Comparison of ENCODE assay signal across 14 cellular contexts in genomic region chr7:120867932-120868331, GRCh38. TPM values are rescaled to one million over a fixed set of nuclear protein-coding genes. Genes with fewer than 3 reads are reported as not detected.
A peak's percentile ranks its signal among the peaks of the same experiment; 100 is the strongest.
DNase-seq lines count a peak whose midpoint lies in the region; ATAC-seq, FAIRE-seq and TF ChIP-seq lines count a peak whose summit lies in the region.
"Had no signal": no experiment of that assay in that cellular context is flagged by ENCODE, and none has a peak within 500 bp of the region (broad histone marks: within the 10 kb centered on the region; RNA-seq: fewer than 3 reads in every experiment).

No MANE protein-coding gene starts in this region.

- H3K9me3 ChIP-seq in HepG2 (ENCODE audit: low read length) (no peaks in the 10 kb centered on the region), esophagus squamous epithelium (no peaks in the 10 kb centered on the region)
- H3K9me3 ChIP-seq: body of pancreas, SJSA1 had no signal

- no peak overlapping the region for H3K9ac ChIP-seq in HepG2 (ENCODE audit: insufficient read depth, low read depth, low read length)

- DNase-seq in M059J (ENCODE audit: low read depth) (peak; percentile 74), HepG2 (ENCODE audit: low spot score) (no peak), AML-193 (lab: John Stamatoyannopoulos, UW) (no peak), retina (no peak), esophagus squamous epithelium (lab: John Stamatoyannopoulos, UW) (no peak), SW 1271 (lab: John Stamatoyannopoulos, UW) (no peak)
- DNase-seq: body of pancreas, GDM1, NCI-H524 treated with DMSO at 0.1 percent for 48 hours had no signal

- CTCF ChIA-PET in HepG2 (lab: Yijun Ruan, JAX; ENCODE audit: low intra/inter-chr PET ratio, low total read pairs) = no interaction called here

- TF ChIP-seq EP300 in HepG2 (IDR thresholded peaks at IDR 0.05; ENCODE audit: low read depth in 2 of 2, low read length in 2 of 2) = no peak
- no peak for TF ChIP-seq EP300 in HepG2 (CRISPR knock-in tag; IDR thresholded peaks at IDR 0.05; ENCODE audit: borderline replicate concordance)

- no peak for TF ChIP-seq CTCF in HepG2 (CRISPR knock-in tag; IDR thresholded peaks at IDR 0.05)
- TF ChIP-seq CTCF in esophagus squamous epithelium (IDR thresholded peaks at IDR 0.05) = no peak

- no TSS peak for BruUV-seq in HepG2 (replicated peaks; lab: Mats Ljungman, UMichigan)

- TF ChIP-seq RAD21 in HepG2 (CRISPR knock-in tag; IDR thresholded peaks at IDR 0.05) = no peak

- no peaks in the 10 kb centered on the region for H4K20me1 ChIP-seq in HepG2 (ENCODE audit: insufficient read depth, low read length)

- TF ChIP-seq POLR2A in HepG2 (IDR thresholded peaks at IDR 0.05; ENCODE audit: insufficient read depth in 1 of 2, low read depth in 2 of 2, low read length in 2 of 2) = no peak
- TF ChIP-seq POLR2A in esophagus squamous epithelium (IDR thresholded peaks at IDR 0.05) = no peak

- no peaks in the 10 kb centered on the region for H3K36me3 ChIP-seq in HepG2 (replicated peaks in 1 of 2; ENCODE audit: control insufficient read depth in 1 of 2, insufficient read depth in 2 of 2, low read length in 2 of 2)
- H3K36me3 ChIP-seq in esophagus squamous epithelium = no peaks in the 10 kb centered on the region
- H3K36me3 ChIP-seq: SJSA1 had no signal

- no peaks in the 10 kb centered on the region for H3K79me2 ChIP-seq in HepG2 (ENCODE audit: insufficient read depth, low read length)

- H3K27ac ChIP-seq in HepG2 (ENCODE audit: extremely low read length, insufficient read depth, low read length) (no peak overlapping the region), esophagus squamous epithelium (no peak overlapping the region)
- H3K27ac ChIP-seq: body of pancreas, SJSA1 had no signal

- POLR2A ChIA-PET in HepG2 (lab: Yijun Ruan, JAX) = interaction anchor here (0.6 kb wide), 1 partner anchor 10 kb away, joined by 3 read pairs; the partner anchor contains the start of gene TSPAN12

- H3K4me1 ChIP-seq in HepG2 (ENCODE audit: insufficient read depth, low read length) (no peaks in the 10 kb centered on the region), esophagus squamous epithelium (no peaks in the 10 kb centered on the region)
- H3K4me1 ChIP-seq: body of pancreas, SJSA1 had no signal

- H3K4me2 ChIP-seq in HepG2 (ENCODE audit: low read depth, low read length) = no peak overlapping the region

- intact Hi-C loops in HepG2 (cut with micrococcal nuclease; ENCODE audit: unreplicated experiment) = no loop called here
- intact Hi-C loops in esophagus squamous epithelium (cut with DNase I) = no loop called here

- no peak overlapping the region for H2AFZ ChIP-seq in HepG2 (ENCODE audit: low read length)

- FAIRE-seq in HepG2 (lab: Jason Lieb, UNC) = no peak

- 0 out of 5 replicates have a peak, but pooled peaks cover 0 to 4% of the 10 kb centered on the region in 2 experiments for H3K27me3 ChIP-seq in HepG2 (ENCODE audit: control insufficient read depth in 1 of 2, insufficient read depth in 2 of 2, low read length in 2 of 2)
- H3K27me3 ChIP-seq in esophagus squamous epithelium = no peaks in the 10 kb centered on the region
- H3K27me3 ChIP-seq: body of pancreas had no signal

- in situ Hi-C loops in HepG2 (cut with HindIII; ENCODE audit: extremely low pct_ligation_motif_present, low pct_unique_long_range_greater_than_20kb) = no loop called here

- H3K4me3 ChIP-seq in HepG2 (replicated peaks in 1 of 3; ENCODE audit: insufficient read depth in 1 of 3, low read depth in 2 of 3, low read length in 3 of 3) (no peak overlapping the region), esophagus squamous epithelium (no peak overlapping the region)
- H3K4me3 ChIP-seq: body of pancreas, SJSA1 had no signal

- WGBS in HepG2 (ENCODE audit: low lambda C conversion rate) = 48% methylated on average over 1 of the region's 1 CpG
- 83 to 89% methylated on average over 1 of the region's 1 CpG for WGBS in esophagus squamous epithelium, 2 donors

- ATAC-seq in GM18517 (IDR thresholded peaks at IDR 0.05; ENCODE audit: unreplicated experiment) (peak; percentile 53), GM21786 (IDR thresholded peaks at IDR 0.05; ENCODE audit: unreplicated experiment) (peak; percentile 67), HepG2 (no peak)
- ATAC-seq: activated CD4-positive, CD25-positive, alpha-beta regulatory T cell treated with anti-CD3 and anti-CD28 coated beads, Interleukin-2, amount 50 U/mL, for 24 hours; body of pancreas had no signal

TF ChIP-seq in HepG2, 621 proteins besides CTCF, POLR2A, EP300 and RAD21:
- 0 out of 2 replicates have a peak, but pooled peaks have one; percentile 13 for TF ChIP-seq CREB1 (IDR thresholded peaks at IDR 0.05)
- TF ChIP-seq CREB1 (CRISPR knock-in tag; IDR thresholded peaks at IDR 0.05) = no peak
- TF ChIP-seq ZNF414 (CRISPR knock-in tag; IDR thresholded peaks at IDR 0.05) = no peak

RNA-seq across cellular contexts. Expression of gene TSPAN12, which starts 10.0 kb away (rescaled TPM):
- 0.05 TPM in 1 of 2 replicates, not detected in the other for total RNA-seq in M059J (2014; rRNA removed; shearing (Covaris generic))
- 0.70 and 0.95 TPM in 2 replicates for total RNA-seq in HepG2 (2016; rRNA removed; fragmentation: Illumina TruSeq; extraction: Trizol)
- total RNA-seq in HepG2 (2016; cell fraction: cytosol; rRNA removed; fragmentation: Illumina TruSeq; extraction: Trizol; ENCODE audit: low read depth) = 0.53 TPM in 1 of 2 replicates, not detected in the other
- total RNA-seq in HepG2 (2016; cell fraction: insoluble cytoplasmic fraction; rRNA removed; fragmentation: Illumina TruSeq; extraction: Trizol) = 1.00 and 1.3 TPM in 2 replicates
- 0.46 and 0.52 TPM in 2 replicates for total RNA-seq in HepG2 (2016; cell fraction: membrane; rRNA removed; fragmentation: Illumina TruSeq; extraction: Trizol)
- 0.50 and 0.63 TPM in 2 replicates for total RNA-seq in HepG2 (2016; cell fraction: nucleus; rRNA removed; fragmentation: Illumina TruSeq; extraction: Trizol)
- polyA plus RNA-seq in HepG2 (2011; rRNA removed) = 0.24 and 0.48 TPM in 2 replicates
- 0.08 and 0.33 TPM in 2 replicates for polyA plus RNA-seq in HepG2 (2011; cell fraction: cytosol; rRNA removed)
- 0.13 and 0.19 TPM in 2 replicates for polyA plus RNA-seq in HepG2 (2011; cell fraction: nucleus; rRNA removed)
- 0.21 and 0.31 TPM in 2 replicates for polyA plus RNA-seq in HepG2 (2012)
- polyA plus RNA-seq in HepG2 (2016; cell fraction: cytosol; fragmentation: Illumina TruSeq; extraction: Trizol; ENCODE audit: low read depth) = 0.17 and 0.32 TPM in 2 replicates
- 0.62 and 0.80 TPM in 2 replicates for polyA plus RNA-seq in HepG2 (2016; cell fraction: insoluble cytoplasmic fraction; fragmentation: Illumina TruSeq; extraction: Trizol; ENCODE audit: low read depth)
- 0.27 and 0.29 TPM in 2 replicates for polyA plus RNA-seq in HepG2 (2016; cell fraction: membrane; fragmentation: Illumina TruSeq; extraction: Trizol; ENCODE audit: low read depth)
- 1.3 and 1.8 TPM in 2 replicates for polyA plus RNA-seq in HepG2 (2016; cell fraction: nucleus; fragmentation: Illumina TruSeq; extraction: Trizol; ENCODE audit: insufficient read depth, low read depth)
- 0.40 and 9.8 TPM in 2 replicates for polyA minus RNA-seq in HepG2 (2011; rRNA and poly(A)+ RNA removed; ENCODE audit: low replicate concordance)
- polyA minus RNA-seq in HepG2 (2011; cell fraction: cytosol; rRNA and poly(A)+ RNA removed) = not detected in 2 replicates
- polyA minus RNA-seq in HepG2 (2011; cell fraction: nucleus; rRNA and poly(A)+ RNA removed) = not detected in 2 replicates
- 1 to 10 TPM; 1.3 to 9.0 (median 5.4) TPM for total RNA-seq in esophagus squamous epithelium
- polyA plus RNA-seq: BJ had no signal
